1 cellular context compared by ENCODE assay signal in genomic region chr19:48618916-48619691, GRCh38.
TF ChIP-seq lines count a peak whose summit lies in the region.

Gene RPL18, minus strand, starts transcription at chr19:48619178. Its CDS starts 35 bp downstream, at chr19:48619143.
Gene SPHK2, plus strand, starts transcription at chr19:48619506. Its CDS starts 1,009 bp downstream, at chr19:48620515.

TF ChIP-seq in HepG2, 621 proteins besides CTCF, POLR2A, EP300 and RAD21 (continued from another document and continues in another):
- TF ChIP-seq MLXIP (CRISPR knock-in tag; IDR thresholded peaks at IDR 0.05; ENCODE audit: borderline replicate concordance) (no peak), KDM5B (CRISPR knock-in tag; IDR thresholded peaks at IDR 0.05; ENCODE audit: borderline replicate concordance) (peak; percentile 85; the same call in 1 of the 2 replicates), ZNF549 (CRISPR knock-in tag; IDR thresholded peaks at IDR 0.05) (no peak), ZNF563 (CRISPR knock-in tag; IDR thresholded peaks at IDR 0.05) (peak; percentile 84; the same call in 1 of the 2 replicates), ZNF639 (CRISPR knock-in tag; conservative IDR thresholded peaks at IDR 0.05) (peak; percentile 98), ZNF766 (CRISPR knock-in tag; IDR thresholded peaks at IDR 0.05; ENCODE audit: borderline replicate concordance) (peak; percentile 17; the same call in 1 of the 2 replicates), THRA (CRISPR knock-in tag; IDR thresholded peaks at IDR 0.05; ENCODE audit: borderline replicate concordance) (peak; percentile 86), ETS1 (CRISPR knock-in tag; IDR thresholded peaks at IDR 0.05) (no peak), HDAC2 (CRISPR knock-in tag; IDR thresholded peaks at IDR 0.05) (peak; percentile 78), HNRNPL (IDR thresholded peaks at IDR 0.05; ENCODE audit: low read depth, low read length) (peak; percentile 60; the same call in 1 of the 2 replicates), ZHX2 (IDR thresholded peaks at IDR 0.05; ENCODE audit: low read depth) (peak; percentile 88), ZHX2 (CRISPR knock-in tag; IDR thresholded peaks at IDR 0.05; ENCODE audit: borderline replicate concordance) (no peak), IRF1 (CRISPR knock-in tag; IDR thresholded peaks at IDR 0.05; ENCODE audit: low read depth) (no peak), ZKSCAN1 (IDR thresholded peaks at IDR 0.05; ENCODE audit: low read length) (0 out of 2 replicates have a peak, but pooled peaks have one; percentile 49), POGZ (CRISPR knock-in tag; IDR thresholded peaks at IDR 0.05) (peak; percentile 91), ZNF572 (CRISPR knock-in tag; IDR thresholded peaks at IDR 0.05) (0 out of 2 replicates have a peak, but pooled peaks have one; percentile 34), HMGXB3 (CRISPR knock-in tag; IDR thresholded peaks at IDR 0.05; ENCODE audit: borderline replicate concordance) (0 out of 2 replicates have a peak, but pooled peaks have one; percentile 49), ZFY (CRISPR knock-in tag; IDR thresholded peaks at IDR 0.05) (peak; percentile 73), ZNF781 (CRISPR knock-in tag; IDR thresholded peaks at IDR 0.05; ENCODE audit: borderline replicate concordance, not compliant biosample characterization) (peak; percentile 74), ZNF160 (CRISPR knock-in tag; IDR thresholded peaks at IDR 0.05) (0 out of 2 replicates have a peak, but pooled peaks have one; percentile 45), ZNF143 (CRISPR knock-in tag; IDR thresholded peaks at IDR 0.05) (peak; percentile 84), ZNF883 (CRISPR knock-in tag; IDR thresholded peaks at IDR 0.05; ENCODE audit: not compliant biosample characterization) (peak; percentile 79), RFX5 (IDR thresholded peaks at IDR 0.05; ENCODE audit: low read depth, low read length) (peak; percentile 75; the same call in 1 of the 2 replicates), ZFP82 (CRISPR knock-in tag; IDR thresholded peaks at IDR 0.05; ENCODE audit: borderline replicate concordance) (peak; percentile 94; the same call in 1 of the 2 replicates), ZNF33A (CRISPR knock-in tag; IDR thresholded peaks at IDR 0.05; ENCODE audit: borderline replicate concordance) (0 out of 2 replicates have a peak, but pooled peaks have one; percentile 96), SMAD1 (CRISPR knock-in tag; IDR thresholded peaks at IDR 0.05; ENCODE audit: borderline replicate concordance, low read depth) (peak; percentile 94), ZNF577 (CRISPR knock-in tag; IDR thresholded peaks at IDR 0.05; ENCODE audit: borderline replicate concordance, low read depth) (no peak), RXRB (CRISPR knock-in tag; IDR thresholded peaks at IDR 0.05; ENCODE audit: borderline replicate concordance) (peak; percentile 90), KLF11 (CRISPR knock-in tag; IDR thresholded peaks at IDR 0.05) (0 out of 2 replicates have a peak, but pooled peaks have one; percentile 51), MED13 (CRISPR knock-in tag; IDR thresholded peaks at IDR 0.05) (no peak), CHCHD3 (CRISPR knock-in tag; IDR thresholded peaks at IDR 0.05) (0 out of 2 replicates have a peak, but pooled peaks have one; percentile 52), RFX3 (CRISPR knock-in tag; IDR thresholded peaks at IDR 0.05) (0 out of 2 replicates have a peak, but pooled peaks have one; percentile 34), ZNF75D (CRISPR knock-in tag; IDR thresholded peaks at IDR 0.05; ENCODE audit: borderline replicate concordance) (0 out of 2 replicates have a peak, but pooled peaks have one; percentile 49), CBFB (CRISPR knock-in tag; IDR thresholded peaks at IDR 0.05) (peak; percentile 95), CHD2 (IDR thresholded peaks at IDR 0.05; ENCODE audit: low read depth, low read length) (peak; percentile 51; the same call in 1 of the 2 replicates), GFI1 (CRISPR knock-in tag; IDR thresholded peaks at IDR 0.05; ENCODE audit: borderline replicate concordance) (peak; percentile 59; the same call in 1 of the 2 replicates), TP53 (CRISPR knock-in tag; conservative IDR thresholded peaks at IDR 0.05) (no peak; the same call in 1 of the 2 replicates), FOXO1 (CRISPR knock-in tag; IDR thresholded peaks at IDR 0.05) (peak; percentile 77), RBM22 (optimal IDR thresholded peaks at IDR 0.05; ENCODE audit: low read length) (no peak), BRD4 (CRISPR knock-in tag; IDR thresholded peaks at IDR 0.05) (peak; percentile 1; the same call in 1 of the 2 replicates), U2AF1 (optimal IDR thresholded peaks at IDR 0.05; ENCODE audit: low read depth, low read length) (peak; percentile 100)
